ENCODE assay signal across 1 cellular context in genomic region chr10:7538970-7539694, GRCh38.
TF ChIP-seq lines count a peak whose summit lies in the region.

No MANE protein-coding gene starts in this region.

TF ChIP-seq in H1, 55 proteins besides CTCF, POLR2A, EP300 and RAD21:
- TF ChIP-seq CHD1 (IDR thresholded peaks at IDR 0.05; ENCODE audit: low read depth, low read length): no peak
- no peak for TF ChIP-seq SIRT6 (IDR thresholded peaks at IDR 0.05; ENCODE audit: low read length)
- no peak for TF ChIP-seq HDAC6 (IDR thresholded peaks at IDR 0.05; ENCODE audit: low read depth, low read length)
- no peak for TF ChIP-seq CBX8 (IDR thresholded peaks at IDR 0.05; ENCODE audit: borderline replicate concordance, low read depth, low read length)
- no peak for TF ChIP-seq KDM1A (IDR thresholded peaks at IDR 0.05; ENCODE audit: borderline replicate concordance, low read length)
TF ChIP-seq in H1: peak in this region for 0.
